17 cellular contexts compared by ENCODE assay signal in the genomic region with DNA sequence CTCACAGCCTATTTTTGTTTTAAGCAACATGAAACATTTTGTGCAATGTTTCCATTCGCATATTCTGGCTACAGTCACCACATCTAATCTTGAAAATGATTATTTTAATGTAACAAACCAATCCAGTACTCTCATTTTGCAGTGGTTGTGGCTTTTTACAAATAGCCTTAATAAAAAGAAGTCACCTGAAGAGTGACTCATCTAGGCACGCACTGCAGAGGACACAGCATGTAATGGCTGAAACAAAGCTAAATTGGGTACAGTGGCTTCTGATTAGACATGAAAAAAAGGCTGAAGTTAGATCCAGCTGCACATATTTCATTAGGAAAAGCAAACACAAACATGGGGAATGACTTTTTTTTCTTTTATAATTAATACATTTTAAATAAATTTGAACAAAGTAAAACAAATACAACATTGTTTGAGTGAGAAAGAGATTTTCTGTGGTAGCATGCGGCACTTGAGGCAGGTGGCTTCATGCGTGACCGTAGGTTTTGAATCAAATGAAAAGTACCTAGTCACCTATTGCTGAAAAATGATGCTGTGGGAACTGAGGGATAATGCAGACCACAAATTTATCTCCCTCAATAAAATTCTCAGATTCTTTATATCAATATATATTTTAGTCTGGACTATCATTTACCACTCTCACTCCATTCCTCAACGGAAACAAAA.
DNase-seq lines count a peak whose midpoint lies in the region; ATAC-seq lines count a peak whose summit lies in the region.
"Had no signal": no experiment of that assay in that cellular context is flagged by ENCODE, and none has a peak within 500 bp of the region (broad histone marks: within the 10 kb centered on the region; RNA-seq: fewer than 3 reads in every experiment).

No MANE protein-coding gene starts in this region.

- DNase-seq in NCI-H748 (lab: John Stamatoyannopoulos, UW; ENCODE audit: unreplicated experiment) (peak; percentile 19), NCI-H748 treated with DMSO at 0.1 percent for 48 hours (lab: John Stamatoyannopoulos, UW) (no peak), UCSD-AML1 (lab: John Stamatoyannopoulos, UW; ENCODE audit: unreplicated experiment) (no peak), 8988T (no peak), Kasumi-1 (lab: John Stamatoyannopoulos, UW) (no peak)
- no peak for DNase-seq in natural killer cell treated with Interleukin-12 subunit alpha and Interleukin-12 subunit beta and Interleukin-15 and Interleukin-18, amount 100 ng/mL, for 72 hours (ENCODE audit: low spot score)
- DNase-seq: activated naive CD4-positive, alpha-beta T cell treated with anti-CD3 and anti-CD28 coated beads, Interleukin-2, amount 50 U/mL, for 16 hours; effector memory CD8-positive, alpha-beta T cell; foreskin melanocyte; GF-D8; islet precursor cell; mucosa of descending colon; NCI-H187 treated with DMSO at 0.1 percent for 48 hours; pancreas; testis had no signal

- no peaks in the 10 kb centered on the region for H3K36me3 Mint-ChIP-seq in natural killer cell treated with Interleukin-12 subunit alpha and Interleukin-12 subunit beta and Interleukin-15 and Interleukin-18, amount 100 ng/mL, for 72 hours

- no peak overlapping the region for H3K27ac Mint-ChIP-seq in natural killer cell treated with Interleukin-12 subunit alpha and Interleukin-12 subunit beta and Interleukin-15 and Interleukin-18, amount 100 ng/mL, for 72 hours
- H3K27ac Mint-ChIP-seq: effector memory CD8-positive, alpha-beta T cell had no signal

- no peak overlapping the region for H3K4me3 Mint-ChIP-seq in natural killer cell treated with Interleukin-12 subunit alpha and Interleukin-12 subunit beta and Interleukin-15 and Interleukin-18, amount 100 ng/mL, for 72 hours
- H3K4me3 Mint-ChIP-seq: effector memory CD8-positive, alpha-beta T cell had no signal

- no peaks in the 10 kb centered on the region for H3K9me3 Mint-ChIP-seq in natural killer cell treated with Interleukin-12 subunit alpha and Interleukin-12 subunit beta and Interleukin-15 and Interleukin-18, amount 100 ng/mL, for 72 hours
- H3K9me3 Mint-ChIP-seq: effector memory CD8-positive, alpha-beta T cell had no signal

- H3K4me1 Mint-ChIP-seq in natural killer cell treated with Interleukin-12 subunit alpha and Interleukin-12 subunit beta and Interleukin-15 and Interleukin-18, amount 100 ng/mL, for 72 hours (ENCODE audit: low read depth in 2 of 2), result no peaks in the 10 kb centered on the region

- peaks cover 0 to 4% of the 10 kb centered on the region in 2 donors for H3K27me3 Mint-ChIP-seq in natural killer cell treated with Interleukin-12 subunit alpha and Interleukin-12 subunit beta and Interleukin-15 and Interleukin-18, amount 100 ng/mL, for 72 hours
- H3K27me3 Mint-ChIP-seq: effector memory CD8-positive, alpha-beta T cell had no signal

- peak; percentile 68 for ATAC-seq in HG02623 (IDR thresholded peaks at IDR 0.05; ENCODE audit: unreplicated experiment)
- ATAC-seq in HG03378 (IDR thresholded peaks at IDR 0.05; ENCODE audit: unreplicated experiment), result peak; percentile 89
- no peak for ATAC-seq in natural killer cell treated with Interleukin-12 subunit alpha and Interleukin-12 subunit beta and Interleukin-15 and Interleukin-18, amount 100 ng/mL, for 72 hours
- ATAC-seq: effector memory CD8-positive, alpha-beta T cell; mucosa of descending colon; pancreas had no signal

Comparison
In these comparisons a context has a peak if more than half of its experiments do, and no peak if none do; other contexts are left out.
1. ATAC-seq: peak in HG02623 (single experiment) and HG03378 (single experiment); none in natural killer cell treated with Interleukin-12 subunit alpha and Interleukin-12 subunit beta and Interleukin-15 and Interleukin-18, amount 100 ng/mL, for 72 hours (0 of 2).